ENCODE assay signal across 20 cellular contexts in the genomic region with DNA sequence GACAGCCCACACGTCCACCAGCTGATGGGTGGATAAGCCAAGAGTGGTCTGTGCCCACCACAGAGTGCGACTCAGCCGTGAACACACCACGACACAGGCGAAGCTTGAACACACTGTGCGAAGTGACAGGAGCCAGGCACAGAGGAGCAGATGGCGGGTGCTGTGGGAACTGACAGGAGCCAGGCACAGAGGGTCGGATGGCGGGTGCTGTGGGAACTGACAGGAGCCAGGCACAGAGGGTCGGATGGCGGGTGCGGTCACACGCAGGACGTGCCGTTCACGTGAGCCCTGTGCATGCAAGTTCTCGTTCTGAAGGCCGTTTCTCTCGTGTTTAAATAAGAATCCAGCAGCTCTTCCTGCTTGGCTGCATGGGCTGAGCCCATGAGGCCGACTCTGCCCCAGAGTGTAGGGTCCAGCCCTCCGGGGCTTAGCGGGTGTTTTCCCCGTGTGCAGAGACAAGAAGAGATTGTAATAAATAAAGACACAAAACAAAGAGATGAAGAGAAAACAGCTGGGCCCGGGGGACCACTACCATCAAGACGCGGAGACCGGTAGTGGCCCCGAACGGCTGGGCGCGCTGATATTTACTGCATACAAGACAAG. TPM values are rescaled to one million over a fixed set of nuclear protein-coding genes. Genes with fewer than 3 reads are reported as not detected.
A peak's percentile ranks its signal among the peaks of the same experiment; 100 is the strongest.
DNase-seq lines count a peak whose midpoint lies in the region; ATAC-seq, FAIRE-seq and TF ChIP-seq lines count a peak whose summit lies in the region.
"Had no signal": no experiment of that assay in that cellular context is flagged by ENCODE, and none has a peak within 500 bp of the region (broad histone marks: within the 10 kb centered on the region; RNA-seq: fewer than 3 reads in every experiment).

No MANE protein-coding gene starts in this region.

- H3K4me2 ChIP-seq in SK-N-SH, result no peak overlapping the region

- H2AFZ ChIP-seq in SK-N-SH (ENCODE audit: low read depth), result no peak overlapping the region

- H4K20me1 ChIP-seq in SK-N-SH (ENCODE audit: insufficient read depth), result peaks cover 8% of the 10 kb centered on the region; the same call in 1 of the 2 replicates

- ATAC-seq in SK-N-SH treated with all-trans-retinoic acid at 6 μM for 48 hours (no peak), lower lobe of right lung (no peak), omental fat pad (ENCODE audit: low FRiP score) (no peak)
- peak; percentile 51 for ATAC-seq in stimulated activated effector memory CD8-positive, alpha-beta T cell treated with anti-CD3 and anti-CD28 coated beads, Interleukin-12 subunit alpha, Interleukin-12 subunit beta, amount 100 ng/mL, for 72 hours
- ATAC-seq: effector memory CD8-positive, alpha-beta T cell; stimulated activated memory B cell treated with anti-CD40 and anti-IgM and Interleukin-4, amounts not matched to agents 10 μg/mL and 1 μg/mL and 100 μg/mL, for 72 hours had no signal

- no peaks in the 10 kb centered on the region for H3K9me2 ChIP-seq in SK-N-SH

- no peak for TF ChIP-seq RAD21 in SK-N-SH (IDR thresholded peaks at IDR 0.05; ENCODE audit: low read length)

- no peak overlapping the region for H3K9ac ChIP-seq in SK-N-SH

- H3K36me3 Mint-ChIP-seq in stimulated activated effector memory CD8-positive, alpha-beta T cell treated with anti-CD3 and anti-CD28 coated beads, Interleukin-12 subunit alpha, Interleukin-12 subunit beta, amount 100 ng/mL, for 72 hours, result peaks cover 4% of the 10 kb centered on the region
- H3K36me3 Mint-ChIP-seq: stimulated activated memory B cell treated with anti-CD40 and anti-IgM and Interleukin-4, amounts not matched to agents 10 μg/mL and 1 μg/mL and 100 μg/mL, for 72 hours had no signal

- 72% methylated on average over 27 of the region's 31 CpGs for WGBS in SK-N-SH (ENCODE audit: low lambda C conversion rate)
- WGBS in small intestine, 3 donors, result 67 to 74% (median 70%) methylated on average over 31 of the region's 31 CpGs

- TF ChIP-seq CTCF in SK-N-SH (IDR thresholded peaks at IDR 0.05), result no peak
- no peak for TF ChIP-seq CTCF in lower lobe of right lung (IDR thresholded peaks at IDR 0.05)
- TF ChIP-seq CTCF in omental fat pad (IDR thresholded peaks at IDR 0.05), result no peak

- TF ChIP-seq EP300 in SK-N-SH (IDR thresholded peaks at IDR 0.05; ENCODE audit: borderline replicate concordance in 1 of 2, low read depth in 1 of 2, low read length in 1 of 2), result no peak

- H3K27me3 ChIP-seq in SK-N-SH (ENCODE audit: insufficient read depth) (0 out of 2 replicates have a peak, but pooled peaks cover under 1% of the 10 kb centered on the region), lower lobe of right lung (ENCODE audit: low read depth) (peaks cover 9% of the 10 kb centered on the region), small intestine (ENCODE audit: control insufficient read depth in 2 of 2, insufficient read depth in 2 of 2, low read length in 2 of 2) (no peaks in the 10 kb centered on the region)

- H3F3A ChIP-seq in SK-N-SH (replicated peaks; ENCODE audit: insufficient read depth), result peaks cover 6% of the 10 kb centered on the region

- H3K4me1 ChIP-seq in SK-N-SH (ENCODE audit: control insufficient read depth in 1 of 2, insufficient read depth in 2 of 2, low read depth in 1 of 2, low read length in 1 of 2) (peaks cover 4 to 22% of the 10 kb centered on the region in 2 experiments; a peak in 2 of 4 replicates), lower lobe of right lung (peaks cover 34% of the 10 kb centered on the region), small intestine (ENCODE audit: control insufficient read depth in 2 of 2, insufficient read depth in 1 of 2, low read depth in 1 of 2, low read length in 1 of 2) (no peaks in the 10 kb centered on the region)

- POLR2A ChIA-PET in SK-N-SH (lab: Yijun Ruan, JAX), result no interaction called here

- H3K9me3 Mint-ChIP-seq in stimulated activated effector memory CD8-positive, alpha-beta T cell treated with anti-CD3 and anti-CD28 coated beads, Interleukin-12 subunit alpha, Interleukin-12 subunit beta, amount 100 ng/mL, for 72 hours, result no peaks in the 10 kb centered on the region
- H3K9me3 Mint-ChIP-seq: activated CD4-positive, alpha-beta memory T cell treated with anti-CD3 and anti-CD28 coated beads, Interleukin-2, amount 10 ng/mL, durations not matched to agents 7 days and 5 days; effector memory CD8-positive, alpha-beta T cell; stimulated activated memory B cell treated with anti-CD40 and anti-IgM and Interleukin-4, amounts not matched to agents 10 μg/mL and 1 μg/mL and 100 μg/mL, for 72 hours had no signal

- no peak for FAIRE-seq in small intestine (lab: Jason Lieb, UNC)
- FAIRE-seq: A204.1 had no signal

- DNase-seq in SK-N-SH (peak; percentile 56), amniotic epithelial cell (ENCODE audit: low read depth) (peak; percentile 39), lower lobe of right lung (peak; percentile 40), omental fat pad (ENCODE audit: low spot score) (no peak), small intestine (no peak)
- no peak for DNase-seq in stimulated activated effector memory CD8-positive, alpha-beta T cell treated with anti-CD3 and anti-CD28 coated beads, Interleukin-12 subunit alpha, Interleukin-12 subunit beta, amount 100 ng/mL, for 72 hours (ENCODE audit: low spot score in 2 of 2)
- no peak for DNase-seq in activated T-cell treated with anti-CD3 and anti-CD28 coated beads, Interleukin-2, amount 50 U/mL, for 1 hour
- DNase-seq: activated CD4-positive, alpha-beta memory T cell treated with anti-CD3 and anti-CD28 coated beads, Interleukin-2, amount 10 ng/mL, durations not matched to agents 7 days and 5 days; activated T-cell treated with anti-CD3 and anti-CD28 coated beads, Interleukin-2, amount 50 U/mL, for 48 hours; effector memory CD8-positive, alpha-beta T cell; H7; NCI-H1105 treated with DMSO at 0.1 percent for 48 hours; stimulated activated CD4-positive, alpha-beta T cell treated with anti-CD3 and anti-CD28 coated beads, Interleukin-12 subunit alpha, Interleukin-12 subunit beta, amount 100 ng/mL, for 4 hours; SW 1271 had no signal

- no peak overlapping the region for H3K27ac ChIP-seq in SK-N-SH (ENCODE audit: low read depth in 2 of 2, low read length in 1 of 2)
- no peak overlapping the region for H3K27ac ChIP-seq in lower lobe of right lung
- H3K27ac ChIP-seq in small intestine (ENCODE audit: low read depth in 1 of 2, low read length in 1 of 2), result no peak overlapping the region
- H3K27ac ChIP-seq: C4-2B, tibial nerve had no signal

- H3K27ac Mint-ChIP-seq in stimulated activated effector memory CD8-positive, alpha-beta T cell treated with anti-CD3 and anti-CD28 coated beads, Interleukin-12 subunit alpha, Interleukin-12 subunit beta, amount 100 ng/mL, for 72 hours, result no peak overlapping the region
- H3K27ac Mint-ChIP-seq: activated CD4-positive, alpha-beta memory T cell treated with anti-CD3 and anti-CD28 coated beads, Interleukin-2, amount 10 ng/mL, durations not matched to agents 7 days and 5 days; effector memory CD8-positive, alpha-beta T cell; stimulated activated memory B cell treated with anti-CD40 and anti-IgM and Interleukin-4, amounts not matched to agents 10 μg/mL and 1 μg/mL and 100 μg/mL, for 72 hours had no signal

- intact Hi-C loops in lower lobe of right lung (cut with DNase I), result no loop called here

- H3K4me3 ChIP-seq in SK-N-SH (ENCODE audit: low read depth in 2 of 2, low read length in 1 of 2) (no peak overlapping the region), lower lobe of right lung (no peak overlapping the region), small intestine (ENCODE audit: low read depth in 1 of 2, low read length in 2 of 2) (no peak overlapping the region)
- H3K4me3 ChIP-seq: tibial nerve had no signal

- CTCF ChIA-PET in SK-N-SH (lab: Yijun Ruan, JAX), result interaction anchor here (0.9 to 11.7 kb wide), 5 partner anchors 13 to 639 kb away, joined by 3 to 99 read pairs (median 6); partner anchors contain the start of gene COX19

- peaks cover 6% of the 10 kb centered on the region for H3K4me1 Mint-ChIP-seq in stimulated activated effector memory CD8-positive, alpha-beta T cell treated with anti-CD3 and anti-CD28 coated beads, Interleukin-12 subunit alpha, Interleukin-12 subunit beta, amount 100 ng/mL, for 72 hours

- no peaks in the 10 kb centered on the region for H3K79me2 ChIP-seq in SK-N-SH (ENCODE audit: insufficient read depth)

- H3K36me3 ChIP-seq in SK-N-SH (replicated peaks in 1 of 2; ENCODE audit: control insufficient read depth in 1 of 2, insufficient read depth in 2 of 2, low read length in 1 of 2), result no peaks in the 10 kb centered on the region
- H3K36me3 ChIP-seq in lower lobe of right lung, result no peaks in the 10 kb centered on the region
- no peaks in the 10 kb centered on the region for H3K36me3 ChIP-seq in small intestine (ENCODE audit: control insufficient read depth in 2 of 2, insufficient read depth in 2 of 2, low read length in 2 of 2)
- H3K36me3 ChIP-seq: tibial nerve had no signal

- no peaks in the 10 kb centered on the region for H3K9me3 ChIP-seq in SK-N-SH
- no peaks in the 10 kb centered on the region for H3K9me3 ChIP-seq in lower lobe of right lung
- H3K9me3 ChIP-seq in small intestine (ENCODE audit: control insufficient read depth, low read depth), result no peaks in the 10 kb centered on the region
- H3K9me3 ChIP-seq: tibial nerve had no signal

- H3K4me3 Mint-ChIP-seq in stimulated activated effector memory CD8-positive, alpha-beta T cell treated with anti-CD3 and anti-CD28 coated beads, Interleukin-12 subunit alpha, Interleukin-12 subunit beta, amount 100 ng/mL, for 72 hours, result no peak overlapping the region
- H3K4me3 Mint-ChIP-seq: activated CD4-positive, alpha-beta memory T cell treated with anti-CD3 and anti-CD28 coated beads, Interleukin-2, amount 10 ng/mL, durations not matched to agents 7 days and 5 days; effector memory CD8-positive, alpha-beta T cell; stimulated activated memory B cell treated with anti-CD40 and anti-IgM and Interleukin-4, amounts not matched to agents 10 μg/mL and 1 μg/mL and 100 μg/mL, for 72 hours had no signal

RNA-seq across cellular contexts. Expression of gene ADAP1, which starts 5.9 kb away (rescaled TPM):
- polyA plus RNA-seq in SK-N-SH (2012; rRNA removed) (3.2 and 5.4 TPM in 2 replicates), small intestine (100 to 1,000 TPM in 2 of 3 donors, 10 to 100 TPM in 1; 69.2 to 113 (median 102) TPM)
- polyA plus RNA-seq in SK-N-SH (2012; cell fraction: cytosol; rRNA removed), result 2.0 and 2.8 TPM in 2 replicates
- polyA plus RNA-seq in SK-N-SH (2012; cell fraction: nucleus; rRNA removed), result 8.1 and 8.6 TPM in 2 replicates
- total RNA-seq in lower lobe of right lung (33.9 TPM), omental fat pad (10 to 100 TPM in 3 of 4 donors, 1 to 10 TPM in 1; 6.7 to 21.7 (median 14.4) TPM)

RNA-seq across cellular contexts. Expression of gene COX19, which starts 15.0 kb away (rescaled TPM):
- polyA plus RNA-seq in SK-N-SH (2012; rRNA removed) (7.6 TPM in 2 replicates), small intestine (10 to 100 TPM in 1 of 3 donors, 1 to 10 TPM in 2; 8.9 to 10.6 (median 8.9) TPM)
- polyA plus RNA-seq in SK-N-SH (2012; cell fraction: cytosol; rRNA removed), result 6.4 and 7.5 TPM in 2 replicates
- polyA plus RNA-seq in SK-N-SH (2012; cell fraction: nucleus; rRNA removed), result 15.5 and 19.8 TPM in 2 replicates
- total RNA-seq in lower lobe of right lung (12.9 TPM), omental fat pad (10 to 100 TPM in 2 of 4 donors, 1 to 10 TPM in 2; 8.1 to 16.9 (median 10.0) TPM)

RNA-seq across cellular contexts. Expression of gene CYP2W1, which starts 22.6 kb away (rescaled TPM):
- 0.06 and 0.10 TPM in 2 replicates for polyA plus RNA-seq in SK-N-SH (2012; rRNA removed)
- 0.03 TPM in 1 of 2 replicates, not detected in the other for polyA plus RNA-seq in SK-N-SH (2012; cell fraction: cytosol; rRNA removed)
- 0.38 and 0.48 TPM in 2 replicates for polyA plus RNA-seq in SK-N-SH (2012; cell fraction: nucleus; rRNA removed)
- not detected for total RNA-seq in lower lobe of right lung
- not detected for total RNA-seq in omental fat pad
- 1 to 10 TPM in 1 of 3 donors, under 1 TPM in 2; 0.81 to 1.4 (median 0.89) TPM for polyA plus RNA-seq in small intestine
- total RNA-seq: activated CD4-positive, alpha-beta memory T cell treated with anti-CD3 and anti-CD28 coated beads, Interleukin-2, amount 10 ng/mL, durations not matched to agents 7 days and 5 days; fibroblast of lung; H7 had no signal
- polyA plus RNA-seq: fibroblast of lung had no signal

Comparison
In these comparisons a context has a peak if more than half of its experiments do, and no peak if none do; other contexts are left out.
1. DNase-seq: peak in SK-N-SH (single experiment), amniotic epithelial cell (single experiment) and lower lobe of right lung (single experiment); none in stimulated activated effector memory CD8-positive, alpha-beta T cell treated with anti-CD3 and anti-CD28 coated beads, Interleukin-12 subunit alpha, Interleukin-12 subunit beta, amount 100 ng/mL, for 72 hours (0 of 2), omental fat pad (single experiment), small intestine (single experiment) and activated T-cell treated with anti-CD3 and anti-CD28 coated beads, Interleukin-2, amount 50 U/mL, for 1 hour (single experiment).